In genomic region chr15:98648654-98649537, GRCh38 we compare ENCODE assay signal across 8 cellular contexts. TPM values are rescaled to one million over a fixed set of nuclear protein-coding genes. Genes with fewer than 3 reads are reported as not detected.
DNase-seq lines count a peak whose midpoint lies in the region; ATAC-seq and TF ChIP-seq lines count a peak whose summit lies in the region.

No MANE protein-coding gene starts in this region.

- no peak for TF ChIP-seq EP300 in stomach (IDR thresholded peaks at IDR 0.05)

- peak overlapping the region; percentile 97 for H3K9ac ChIP-seq in endodermal cell (ENCODE audit: extremely low read depth, low read length, poor library complexity, severe bottlenecking)

- H3K27me3 Mint-ChIP-seq in activated CD4-positive, alpha-beta memory T cell treated with anti-CD3 and anti-CD28 coated beads for 36 hours: peaks cover 31% of the 10 kb centered on the region
- H3K27me3 Mint-ChIP-seq in endodermal cell (ENCODE audit: insufficient read depth): peaks cover 1% of the 10 kb centered on the region

- intact Hi-C loops in activated CD4-positive, alpha-beta memory T cell treated with anti-CD3 and anti-CD28 coated beads for 36 hours (cut with micrococcal nuclease): loop anchor here (1.0 to 5.0 kb wide), 6 partner anchors 20 to 1953 kb away; partner anchors contain the start of genes ASB7 and LINS1
- intact Hi-C loops in stomach (cut with DNase I; ENCODE audit: low total_unique reads): no loop called here

- no peaks in the 10 kb centered on the region for H3K9me3 ChIP-seq in endodermal cell (ENCODE audit: control insufficient read depth, low read length)
- no peaks in the 10 kb centered on the region for H3K9me3 ChIP-seq in mesodermal cell (ENCODE audit: control insufficient read depth, low read length)
- H3K9me3 ChIP-seq in stomach: no peaks in the 10 kb centered on the region

- ATAC-seq in GM21786 (IDR thresholded peaks at IDR 0.05; ENCODE audit: unreplicated experiment): peak; percentile 18

- H3K4me3 ChIP-seq in GM06990 (replicated peaks; ENCODE audit: low read depth, low read length) (peak overlapping the region; percentile 65), endodermal cell (ENCODE audit: low read length) (peak overlapping the region; percentile 96), mesodermal cell (ENCODE audit: extremely low read depth, insufficient read depth, low read length, poor library complexity, severe bottlenecking) (peak overlapping the region; percentile 95), stomach (peak overlapping the region; percentile 84 to 89 (median 88))

- TF ChIP-seq CTCF in GM06990 (IDR thresholded peaks at IDR 0.05; ENCODE audit: insufficient read depth, low read length, poor library complexity, severe bottlenecking): peak; percentile 10
- no peak for TF ChIP-seq CTCF in endodermal cell (conservative IDR thresholded peaks at IDR 0.05)
- TF ChIP-seq CTCF in stomach (IDR thresholded peaks at IDR 0.05): no peak

- CTCF ChIA-PET in activated CD4-positive, alpha-beta memory T cell treated with anti-CD3 and anti-CD28 coated beads for 36 hours (lab: Charles Lee): interaction anchor here (0.8 to 4.2 kb wide), 3 partner anchors 11 to 130 kb away, joined by 3 to 39 read pairs (median 11); no protein-coding TSS in a partner anchor

- POLR2A ChIA-PET in activated CD4-positive, alpha-beta memory T cell treated with anti-CD3 and anti-CD28 coated beads for 36 hours (lab: Charles Lee): interaction anchor here (0.7 kb wide), 1 partner anchor 206 kb away, joined by 5 read pairs; no protein-coding TSS in a partner anchor

- H3K27ac ChIP-seq in endodermal cell (ENCODE audit: low read depth, low read length) (peak overlapping the region; percentile 95), mesodermal cell (ENCODE audit: low read depth, low read length, severe bottlenecking) (peak overlapping the region; percentile 88), stomach (peak overlapping the region; percentile 89 to 97 (median 94))

- DNase-seq in GM06990 (ENCODE audit: extremely low read depth, insufficient read length) (peak; percentile 57), LHCN-M2 (ENCODE audit: low read depth) (peak; percentile 52), endodermal cell (peak; percentile 80), stomach (peak; percentile 53), pons (ENCODE audit: low spot score) (no peak)
- DNase-seq in activated CD4-positive, alpha-beta memory T cell treated with anti-CD3 and anti-CD28 coated beads for 36 hours: peak; percentile 51

- H3K27ac Mint-ChIP-seq in activated CD4-positive, alpha-beta memory T cell treated with anti-CD3 and anti-CD28 coated beads for 36 hours: peak overlapping the region; percentile 81
- peak overlapping the region; percentile 94 for H3K27ac Mint-ChIP-seq in endodermal cell

- H3K9me3 Mint-ChIP-seq in activated CD4-positive, alpha-beta memory T cell treated with anti-CD3 and anti-CD28 coated beads for 36 hours: no peaks in the 10 kb centered on the region
- H3K9me3 Mint-ChIP-seq in endodermal cell: no peaks in the 10 kb centered on the region

- H3K4me1 ChIP-seq in endodermal cell (ENCODE audit: control insufficient read depth, insufficient read depth, low read length) (peaks cover under 1% of the 10 kb centered on the region), mesodermal cell (ENCODE audit: control insufficient read depth, insufficient read depth, low read length, poor library complexity, severe bottlenecking) (peaks cover 17% of the 10 kb centered on the region), stomach (peaks cover 15 to 52% (median 30%) of the 10 kb centered on the region in 4 donors)

- H3K4me1 Mint-ChIP-seq in activated CD4-positive, alpha-beta memory T cell treated with anti-CD3 and anti-CD28 coated beads for 36 hours (ENCODE audit: low read depth): peaks cover 25% of the 10 kb centered on the region
- peaks cover 17% of the 10 kb centered on the region for H3K4me1 Mint-ChIP-seq in endodermal cell

- TF ChIP-seq POLR2A in stomach (IDR thresholded peaks at IDR 0.05): no peak

- H3K36me3 ChIP-seq in GM06990 (ENCODE audit: control insufficient read depth, insufficient read depth, low read length): no peaks in the 10 kb centered on the region
- no peaks in the 10 kb centered on the region for H3K36me3 ChIP-seq in endodermal cell (ENCODE audit: control insufficient read depth, insufficient read depth, low read length)
- no peaks in the 10 kb centered on the region for H3K36me3 ChIP-seq in mesodermal cell (ENCODE audit: control insufficient read depth, insufficient read depth, low read length)
- H3K36me3 ChIP-seq in stomach: no peaks in the 10 kb centered on the region

- WGBS in endodermal cell (ENCODE audit: insufficient coverage in 1 of 2, insufficient read length in 1 of 2), 2 experiments: 0% methylated on average over 28 to 103 of the region's 122 CpGs
- WGBS in mesodermal cell (ENCODE audit: insufficient coverage in 2 of 2), 2 experiments: 0% methylated on average over 37 to 54 of the region's 122 CpGs
- 1% methylated on average over 62 to 110 of the region's 122 CpGs for WGBS in stomach, 5 donors

- peak overlapping the region; percentile 77 for H3K4me3 Mint-ChIP-seq in activated CD4-positive, alpha-beta memory T cell treated with anti-CD3 and anti-CD28 coated beads for 36 hours
- peak overlapping the region; percentile 86 for H3K4me3 Mint-ChIP-seq in endodermal cell

- H3K27me3 ChIP-seq in GM06990 (replicated peaks; ENCODE audit: control insufficient read depth, insufficient read depth, low read length): no peaks in the 10 kb centered on the region; the same call in none of the 2 replicates
- H3K27me3 ChIP-seq in endodermal cell (ENCODE audit: control insufficient read depth, insufficient read depth, low read length, poor library complexity, severe bottlenecking): peaks cover 3% of the 10 kb centered on the region
- H3K27me3 ChIP-seq in stomach: peaks cover 0 to 30% (median 13%) of the 10 kb centered on the region in 3 donors

- peaks cover 4% of the 10 kb centered on the region for H3K36me3 Mint-ChIP-seq in activated CD4-positive, alpha-beta memory T cell treated with anti-CD3 and anti-CD28 coated beads for 36 hours
- no peaks in the 10 kb centered on the region for H3K36me3 Mint-ChIP-seq in endodermal cell (ENCODE audit: low read depth)

RNA-seq across cellular contexts. Expression of gene IGF1R, which starts 0.6 kb away (rescaled TPM):
- 8.5 and 8.8 TPM in 2 replicates for total RNA-seq in LHCN-M2 (2014; rRNA removed)
- 19.5 TPM for polyA plus RNA-seq in LHCN-M2 (2012)
- total RNA-seq in activated CD4-positive, alpha-beta memory T cell treated with anti-CD3 and anti-CD28 coated beads for 36 hours: 10 to 100 TPM; 13.2 to 14.8 TPM
- total RNA-seq in endodermal cell: 100 to 1,000 TPM; 115 to 119 TPM
- polyA plus RNA-seq in endodermal cell (2013, experiment 1 of 2): 54.4 TPM
- 50.2 TPM for polyA plus RNA-seq in endodermal cell (2013, experiment 2 of 2)
- 60.4 TPM for polyA plus RNA-seq in mesodermal cell (2013, experiment 1 of 2)
- 39.5 TPM for polyA plus RNA-seq in mesodermal cell (2013, experiment 2 of 2)
- 100 to 1,000 TPM in 1 of 5 donors, 10 to 100 TPM in 4; 40.3 to 131 (median 73.7) TPM for total RNA-seq in stomach
- polyA plus RNA-seq in stomach: 1 to 10 TPM; 2.3 to 4.8 (median 3.0) TPM
